Comparison of ENCODE assay signal across 1 cellular context in genomic region chr10:44966816-44967509, GRCh38.
A peak's percentile ranks its signal among the peaks of the same experiment; 100 is the strongest.
TF ChIP-seq lines count a peak whose summit lies in the region.

No MANE protein-coding gene starts in this region.

TF ChIP-seq in GM12878, 131 proteins besides CTCF, POLR2A, EP300 and RAD21:
- no peak for TF ChIP-seq NRF1 (conservative IDR thresholded peaks at IDR 0.05; ENCODE audit: low read depth, low read length)
- no peak for TF ChIP-seq SP1 (IDR thresholded peaks at IDR 0.05; ENCODE audit: low read depth, low read length)
- no peak for TF ChIP-seq CBFB (IDR thresholded peaks at IDR 0.05; ENCODE audit: low read depth)
- TF ChIP-seq YY1 (IDR thresholded peaks at IDR 0.05; ENCODE audit: low read depth, low read length) = peak; percentile 49; the same call in 1 of the 2 replicates
